ENCODE assay signal across 8 cellular contexts in genomic region chr22:19854778-19855503, GRCh38. TPM values are rescaled to one million over a fixed set of nuclear protein-coding genes. Genes with fewer than 3 reads are reported as not detected.
A peak's percentile ranks its signal among the peaks of the same experiment; 100 is the strongest.
DNase-seq lines count a peak whose midpoint lies in the region; ATAC-seq and TF ChIP-seq lines count a peak whose summit lies in the region.

Gene GNB1L, minus strand, starts transcription at chr22:19854874. Its CDS starts 33,519 bp downstream, at chr22:19821355.
Gene RTL10, minus strand, starts transcription at chr22:19854874. Its CDS starts 2,613 bp downstream, at chr22:19852261.

- no peaks in the 10 kb centered on the region for H3K9me3 Mint-ChIP-seq in T-cell

- H3K9me3 ChIP-seq in upper lobe of right lung = no peaks in the 10 kb centered on the region

- peak within 1 kb of the TSS; percentile 94 for H3K27ac ChIP-seq in upper lobe of right lung

- ATAC-seq in HG02870 (IDR thresholded peaks at IDR 0.05; ENCODE audit: unreplicated experiment) (peak; percentile 83), T-cell (replicated peaks in 1 of 4) (peak; percentile 90 to 93 (median 90)), left cardiac atrium (peak; percentile 98), upper lobe of right lung (peak; percentile 95)

- TF ChIP-seq CTCF in GM13977 (IDR thresholded peaks at IDR 0.05; ENCODE audit: extremely low read depth, insufficient read depth, missing control alignments) (no peak), upper lobe of right lung (IDR thresholded peaks at IDR 0.05) (no peak)

- CTCF ChIA-PET in T-cell (lab: Charles Lee) = interaction anchor here in 1 of 2 donors (1.3 to 1.5 kb wide), 2 partner anchors 12 to 37 kb away, joined by 3 to 9 read pairs; no protein-coding TSS in a partner anchor

- peak within 1 kb of the TSS; percentile 90 to 98 (median 91) for H3K4me3 Mint-ChIP-seq in T-cell

- DNase-seq in GM13977 (ENCODE audit: low spot score) (peak; percentile 98), NCI-H146 (lab: John Stamatoyannopoulos, UW) (peak; percentile 91), T-cell (peak; percentile 88 to 96 (median 92)), amniotic epithelial cell (ENCODE audit: low read depth) (peak; percentile 95), left cardiac atrium (peak; percentile 98), posterior vena cava (ENCODE audit: low spot score) (peak; percentile 100), upper lobe of right lung (peak; percentile 99)

- peaks cover 14% of the 10 kb centered on the region for H3K36me3 ChIP-seq in upper lobe of right lung

- peak within 1 kb of the TSS; percentile 86 for H3K4me3 ChIP-seq in upper lobe of right lung

- peaks cover 50 to 69% (median 59%) of the 10 kb centered on the region in 3 donors for H3K4me1 Mint-ChIP-seq in T-cell

- intact Hi-C loops in left cardiac atrium (cut with DNase I) (no loop called here), posterior vena cava (cut with DNase I) (no loop called here), upper lobe of right lung (cut with DNase I) (no loop called here)

- POLR2A ChIA-PET in T-cell (lab: Charles Lee) = no interaction called here

- H3K27me3 ChIP-seq in upper lobe of right lung = no peaks in the 10 kb centered on the region

- in situ Hi-C loops in GM13977 (cut with MboI; ENCODE audit: low pct_unique_long_range_greater_than_20kb, low sequenced_read_pairs, unreplicated experiment) = loop anchor here (25.0 kb wide), 1 partner anchor 107 kb away; no protein-coding TSS in a partner anchor

- peak within 1 kb of the TSS; percentile 93 for H3K27ac Mint-ChIP-seq in T-cell

- peaks cover 10% of the 10 kb centered on the region for H3K36me3 Mint-ChIP-seq in T-cell

- no peaks in the 10 kb centered on the region for H3K27me3 Mint-ChIP-seq in T-cell

- H3K4me1 ChIP-seq in upper lobe of right lung = peaks cover 40% of the 10 kb centered on the region

RNA-seq across cellular contexts. Expression of gene GNB1L, which starts in this region (rescaled TPM):
- total RNA-seq in T-cell (10 to 100 TPM in 3 of 5 donors, 1 to 10 TPM in 2; 4.8 to 13.7 (median 12.9) TPM), left cardiac atrium (1 to 10 TPM; 2.5 to 4.5 TPM), posterior vena cava (1 to 10 TPM; 3.6 to 3.9 TPM), upper lobe of right lung (7.8 TPM)

RNA-seq across cellular contexts. Expression of gene RTL10, which starts in this region (rescaled TPM):
- total RNA-seq in T-cell (10 to 100 TPM; 21.1 to 35.1 (median 28.5) TPM), left cardiac atrium (1 to 10 TPM; 6.8 to 7.7 TPM), posterior vena cava (1 to 10 TPM; 7.6 to 8.6 TPM), upper lobe of right lung (20.5 TPM)

Comparison
In these comparisons a context has a peak if more than half of its experiments do, and no peak if none do; other contexts are left out.
1. Peak in every context shown above with its lines: DNase-seq, ATAC-seq, H3K4me3 ChIP-seq and H3K27ac ChIP-seq.